Comparison of ENCODE assay signal across 1 cellular context in the genomic region with DNA sequence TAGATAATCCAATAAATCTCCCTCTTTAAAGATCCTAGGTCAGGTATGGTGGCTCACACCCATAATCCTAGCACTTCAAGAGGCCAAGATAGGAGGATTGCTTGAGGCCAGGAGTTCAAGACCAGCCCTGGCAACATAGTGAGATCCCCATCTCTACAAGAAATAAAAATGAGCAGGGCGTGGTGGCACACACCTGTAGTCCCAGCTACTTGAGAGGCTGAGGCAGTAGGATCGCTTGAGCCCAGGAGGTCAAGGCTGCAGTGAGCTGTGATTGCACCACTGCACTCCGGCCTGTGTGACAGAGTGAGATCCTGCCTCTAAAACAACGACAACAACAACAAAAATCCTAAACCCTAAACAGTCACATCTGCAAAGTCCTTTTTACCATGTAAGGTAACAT.
TF ChIP-seq lines count a peak whose summit lies in the region.

No MANE protein-coding gene starts in this region.

TF ChIP-seq in HepG2, 621 proteins besides CTCF, POLR2A, EP300 and RAD21:
- TF ChIP-seq ZNF460 (CRISPR knock-in tag; IDR thresholded peaks at IDR 0.05; ENCODE audit: borderline replicate concordance) (peak; percentile 91), ZNF770 (CRISPR knock-in tag; IDR thresholded peaks at IDR 0.05) (no peak)
